In the genomic region with DNA sequence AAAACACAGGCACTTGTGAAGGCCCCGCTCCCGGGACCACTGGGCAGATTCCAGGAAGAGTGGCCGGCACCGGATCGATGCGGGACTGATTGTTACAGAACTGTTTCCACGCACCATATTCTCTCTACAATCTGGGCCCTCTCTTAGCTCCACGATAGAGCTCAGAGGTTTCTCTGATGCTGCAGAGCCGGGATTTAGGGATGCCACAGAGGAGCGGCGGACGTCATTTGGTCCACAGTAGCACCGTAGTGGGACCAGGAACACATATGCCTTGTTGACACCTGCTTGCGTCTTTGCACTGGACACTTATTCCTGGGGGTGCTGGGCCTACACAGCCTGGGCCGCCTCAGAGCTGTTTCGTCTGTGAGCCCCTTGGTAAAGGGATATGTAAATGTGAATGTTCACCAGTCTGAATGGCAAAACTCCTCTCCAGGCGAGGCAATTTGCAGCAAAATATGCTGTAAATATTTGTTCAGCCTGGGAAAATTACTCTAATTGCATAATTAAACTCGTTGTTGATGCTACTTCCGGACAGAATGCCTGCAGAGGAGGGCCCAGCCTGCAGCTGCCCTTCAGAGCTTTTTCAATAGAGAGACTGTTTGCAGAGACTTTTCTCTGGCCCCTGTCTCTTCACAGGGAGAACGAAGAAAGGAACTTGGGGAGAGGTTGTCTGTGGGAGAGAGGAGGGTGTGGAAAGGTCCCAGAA, we compare ENCODE assay signal across 28 cellular contexts. TPM values are rescaled to one million over a fixed set of nuclear protein-coding genes. Genes with fewer than 3 reads are reported as not detected.
DNase-seq lines count a peak whose midpoint lies in the region; ATAC-seq, FAIRE-seq and TF ChIP-seq lines count a peak whose summit lies in the region.
"Had no signal": no experiment of that assay in that cellular context is flagged by ENCODE, and none has a peak within 500 bp of the region (broad histone marks: within the 10 kb centered on the region; RNA-seq: fewer than 3 reads in every experiment).

No MANE protein-coding gene starts in this region.

- H3K4me3 ChIP-seq in kidney (ENCODE audit: low read length in 2 of 2) (no peak overlapping the region), spleen (no peak overlapping the region)
- H3K4me3 ChIP-seq: lung, Peyer's patch, sigmoid colon had no signal

- 70 to 79% (median 74%) methylated on average over 19 to 20 of the region's 20 CpGs for WGBS in spleen, 5 donors

- peaks cover 0 to 50% (median 0%) of the 10 kb centered on the region in 7 donors for H3K27me3 ChIP-seq in spleen (replicated peaks in 1 of 7)
- H3K27me3 ChIP-seq: Peyer's patch had no signal

- H3K4me1 ChIP-seq in kidney (ENCODE audit: control insufficient read depth in 1 of 2, insufficient read depth in 1 of 2, low read depth in 1 of 2, low read length in 2 of 2) (peaks cover 11 to 12% of the 10 kb centered on the region in 2 donors), spleen (peaks cover 0 to 9% (median 5%) of the 10 kb centered on the region in 6 donors)
- H3K4me1 ChIP-seq: sigmoid colon had no signal

- no peak for ATAC-seq in HG02870 (IDR thresholded peaks at IDR 0.05; ENCODE audit: unreplicated experiment)
- ATAC-seq: effector memory CD8-positive, alpha-beta T cell; esophagus mucosa had no signal

- TF ChIP-seq CTCF in kidney (IDR thresholded peaks at IDR 0.05; ENCODE audit: borderline replicate concordance, extremely low read depth, insufficient read depth) (no peak), spleen (IDR thresholded peaks at IDR 0.05 in 8 of 11, conservative IDR thresholded peaks at IDR 0.05 in 3 of 11) (no peak)

- FAIRE-seq in kidney (lab: Jason Lieb, UNC): no peak

- H3K36me3 ChIP-seq in kidney (ENCODE audit: control insufficient read depth in 1 of 2, insufficient read depth in 2 of 2, low read length in 2 of 2) (peaks cover 5 to 9% of the 10 kb centered on the region in 2 donors), spleen (no peaks in the 10 kb centered on the region)
- H3K36me3 ChIP-seq: sigmoid colon had no signal

- DNase-seq in NCI-H1105 treated with DMSO at 0.1 percent for 48 hours (lab: John Stamatoyannopoulos, UW) (peak; percentile 95), NCI-H2196 treated with DMSO at 0.1 percent for 48 hours (lab: John Stamatoyannopoulos, UW; ENCODE audit: unreplicated experiment) (peak; percentile 7), kidney (no peak), spleen (peak; percentile 22)
- DNase-seq in activated T-cell treated with anti-CD3 and anti-CD28 coated beads, Interleukin-2, amount 50 U/mL, for 24 hours: no peak
- no peak for DNase-seq in activated effector memory CD4-positive, alpha-beta T cell treated with Interleukin-2 at 50 U/mL for 16 hours
- DNase-seq: activated CD4-positive, alpha-beta T cell treated with anti-CD3 and anti-CD28 coated beads, Interleukin-2, amount 10 ng/mL, durations not matched to agents 24 days and 14 days; activated CD8-positive, alpha-beta memory T cell treated with anti-CD3 and anti-CD28 coated beads, Interleukin-2, amount 50 U/mL, for 4 hours; activated naive CD8-positive, alpha-beta T cell treated with anti-CD3 and anti-CD28 coated beads, Interleukin-2, amount 10 ng/mL, durations not matched to agents 7 days and 5 days; effector memory CD8-positive, alpha-beta T cell; foreskin melanocyte; HFFc6; islet precursor cell; Kasumi-1; NCI-H2227 treated with DMSO at 0.1 percent for 48 hours; Peyer's patch; sigmoid colon; stimulated activated CD8-positive, alpha-beta memory T cell treated with anti-CD3 and anti-CD28 coated beads, Interleukin-4, amount 100 ng/mL, for 48 hours had no signal

- TF ChIP-seq POLR2A in spleen (IDR thresholded peaks at IDR 0.05): no peak

- H3K36me3 Mint-ChIP-seq in activated T-cell treated with anti-CD3 and anti-CD28 coated beads, Interleukin-2, amount 50 U/mL, for 24 hours (ENCODE audit: low read depth): no peaks in the 10 kb centered on the region
- H3K36me3 Mint-ChIP-seq: activated naive CD8-positive, alpha-beta T cell treated with anti-CD3 and anti-CD28 coated beads, Interleukin-2, amount 10 ng/mL, durations not matched to agents 7 days and 5 days had no signal

- peaks cover 42% of the 10 kb centered on the region for H3K27me3 Mint-ChIP-seq in activated T-cell treated with anti-CD3 and anti-CD28 coated beads, Interleukin-2, amount 50 U/mL, for 24 hours

- intact Hi-C loops in kidney (cut with DNase I) (no loop called here), spleen (cut with DNase I; ENCODE audit: low total_unique reads) (no loop called here)

- H3K9ac ChIP-seq in kidney (ENCODE audit: low read length in 2 of 2): no peak overlapping the region

- H3K9me3 ChIP-seq in kidney (ENCODE audit: control insufficient read depth in 1 of 2, low read length in 2 of 2) (no peaks in the 10 kb centered on the region), spleen (no peaks in the 10 kb centered on the region)
- H3K9me3 ChIP-seq: Peyer's patch, sigmoid colon had no signal

- no peaks in the 10 kb centered on the region for H3K4me1 Mint-ChIP-seq in activated T-cell treated with anti-CD3 and anti-CD28 coated beads, Interleukin-2, amount 50 U/mL, for 24 hours (ENCODE audit: low read depth)
- H3K4me1 Mint-ChIP-seq: activated CD4-positive, alpha-beta T cell treated with anti-CD3 and anti-CD28 coated beads, Interleukin-2, amount 10 ng/mL, durations not matched to agents 24 days and 14 days; activated naive CD8-positive, alpha-beta T cell treated with anti-CD3 and anti-CD28 coated beads, Interleukin-2, amount 10 ng/mL, durations not matched to agents 7 days and 5 days had no signal

- H3K27ac ChIP-seq in kidney (ENCODE audit: low read depth in 2 of 2, low read length in 2 of 2): peak overlapping the region; percentile 45 to 67
- peak overlapping the region in 5 of 8 donors; percentile 22 to 61 (median 52) for H3K27ac ChIP-seq in spleen
- H3K27ac ChIP-seq: C4-2B, sigmoid colon had no signal

- H3K4me3 Mint-ChIP-seq in activated T-cell treated with anti-CD3 and anti-CD28 coated beads, Interleukin-2, amount 50 U/mL, for 24 hours: no peak overlapping the region
- H3K4me3 Mint-ChIP-seq: activated CD4-positive, alpha-beta T cell treated with anti-CD3 and anti-CD28 coated beads, Interleukin-2, amount 10 ng/mL, durations not matched to agents 24 days and 14 days; activated naive CD8-positive, alpha-beta T cell treated with anti-CD3 and anti-CD28 coated beads, Interleukin-2, amount 10 ng/mL, durations not matched to agents 7 days and 5 days; effector memory CD8-positive, alpha-beta T cell; HFFc6 had no signal

- no peak overlapping the region for H3K27ac Mint-ChIP-seq in activated T-cell treated with anti-CD3 and anti-CD28 coated beads, Interleukin-2, amount 50 U/mL, for 24 hours
- H3K27ac Mint-ChIP-seq: activated CD4-positive, alpha-beta T cell treated with anti-CD3 and anti-CD28 coated beads, Interleukin-2, amount 10 ng/mL, durations not matched to agents 24 days and 14 days; activated naive CD8-positive, alpha-beta T cell treated with anti-CD3 and anti-CD28 coated beads, Interleukin-2, amount 10 ng/mL, durations not matched to agents 7 days and 5 days; effector memory CD8-positive, alpha-beta T cell; HFFc6 had no signal

- H3K9me3 Mint-ChIP-seq in activated T-cell treated with anti-CD3 and anti-CD28 coated beads, Interleukin-2, amount 50 U/mL, for 24 hours: no peaks in the 10 kb centered on the region
- H3K9me3 Mint-ChIP-seq: activated CD4-positive, alpha-beta T cell treated with anti-CD3 and anti-CD28 coated beads, Interleukin-2, amount 10 ng/mL, durations not matched to agents 24 days and 14 days; activated naive CD8-positive, alpha-beta T cell treated with anti-CD3 and anti-CD28 coated beads, Interleukin-2, amount 10 ng/mL, durations not matched to agents 7 days and 5 days; effector memory CD8-positive, alpha-beta T cell; HFFc6 had no signal

RNA-seq across cellular contexts. Expression of a gene that starts 9.4 kb away (rescaled TPM):
- total RNA-seq in kidney: 29.7 TPM
- 551 TPM for polyA plus RNA-seq in kidney (ENCODE audit: insufficient read depth, low read depth, low replicate concordance)
- total RNA-seq in spleen: under 1 TPM in 4 of 7 donors, not detected in 3; 0.17 to 0.67 (median 0.41) TPM
- under 1 TPM; 0.04 to 0.13 (median 0.05) TPM for polyA plus RNA-seq in spleen
- total RNA-seq: activated CD4-positive, alpha-beta T cell treated with anti-CD3 and anti-CD28 coated beads, Interleukin-2, amount 10 ng/mL, durations not matched to agents 24 days and 14 days; activated naive CD8-positive, alpha-beta T cell treated with anti-CD3 and anti-CD28 coated beads, Interleukin-2, amount 10 ng/mL, durations not matched to agents 7 days and 5 days; chondrocyte; HFFc6; HT1080; T-helper 1 cell treated with Interleukin-12 subunit alpha and Interleukin-12 subunit beta and Interleukin-4 antibody, amounts not matched to agents 30 ng/mL and 1 ng/mL, for 36 hours had no signal

RNA-seq across cellular contexts. Expression of a gene that starts 45.4 kb away (rescaled TPM):
- total RNA-seq in kidney (not detected), spleen (under 1 TPM in 1 of 7 donors, not detected in 6; 0.26 TPM)
- polyA plus RNA-seq in kidney (ENCODE audit: insufficient read depth, low read depth, low replicate concordance) (not detected), spleen (under 1 TPM in 2 of 3 donors, not detected in 1; 0.23 to 0.45 TPM)
- total RNA-seq: activated CD4-positive, alpha-beta T cell treated with anti-CD3 and anti-CD28 coated beads, Interleukin-2, amount 10 ng/mL, durations not matched to agents 24 days and 14 days; activated naive CD8-positive, alpha-beta T cell treated with anti-CD3 and anti-CD28 coated beads, Interleukin-2, amount 10 ng/mL, durations not matched to agents 7 days and 5 days; chondrocyte; esophagus mucosa; HFFc6; HT1080; lung; omental fat pad; Peyer's patch; T-helper 1 cell treated with Interleukin-12 subunit alpha and Interleukin-12 subunit beta and Interleukin-4 antibody, amounts not matched to agents 30 ng/mL and 1 ng/mL, for 36 hours; ureter had no signal
- polyA plus RNA-seq: sigmoid colon had no signal

RNA-seq across cellular contexts. Expression of a gene that starts 49.9 kb away (rescaled TPM):
- total RNA-seq in kidney: 3.7 TPM
- polyA plus RNA-seq in kidney (ENCODE audit: insufficient read depth, low read depth, low replicate concordance): not detected
- 10 to 100 TPM; 11.7 to 28.4 (median 20.9) TPM for total RNA-seq in spleen
- 10 to 100 TPM in 1 of 3 donors, 1 to 10 TPM in 2; 8.6 to 11.2 (median 9.8) TPM for polyA plus RNA-seq in spleen
- total RNA-seq: chondrocyte, HFFc6, HT1080, SK-MEL-5 had no signal

Comparison
In these comparisons a context has a peak if more than half of its experiments do, and no peak if none do; other contexts are left out.
1. DNase-seq: peak in NCI-H1105 treated with DMSO at 0.1 percent for 48 hours (single experiment), NCI-H2196 treated with DMSO at 0.1 percent for 48 hours (single experiment) and spleen (single experiment); none in kidney (single experiment), activated T-cell treated with anti-CD3 and anti-CD28 coated beads, Interleukin-2, amount 50 U/mL, for 24 hours (single experiment) and activated effector memory CD4-positive, alpha-beta T cell treated with Interleukin-2 at 50 U/mL for 16 hours (single experiment).
2. RNA of a gene that starts 9.4 kb away (total RNA-seq): 29.7 TPM in kidney (single experiment); 0.17 to 0.67 TPM in spleen; every median in the first group is over 10 times any median in the second.